In genomic region chr1:3773572-3774502, GRCh38 we compare ENCODE assay signal across 1 cellular context.
TF ChIP-seq lines count a peak whose summit lies in the region.

No MANE protein-coding gene starts in this region.

TF ChIP-seq in K562, 482 proteins besides CTCF, POLR2A, EP300 and RAD21 (continued from another document):
- TF ChIP-seq ZNF609 (CRISPR knock-in tag; IDR thresholded peaks at IDR 0.05; ENCODE audit: borderline replicate concordance) (no peak), CEBPB (tag; IDR thresholded peaks at IDR 0.05) (no peak), ZEB2 (IDR thresholded peaks at IDR 0.05) (no peak), POLR2AphosphoS2 (IDR thresholded peaks at IDR 0.05; ENCODE audit: low read length) (no peak; the same call in 1 of the 2 replicates), KLF6 (CRISPR knock-in tag; IDR thresholded peaks at IDR 0.05; ENCODE audit: borderline replicate concordance) (no peak), MNT (conservative IDR thresholded peaks at IDR 0.05) (peak; percentile 73 to 87), DPF2 (IDR thresholded peaks at IDR 0.05) (no peak)
